7 cellular contexts compared by ENCODE assay signal in the genomic region with DNA sequence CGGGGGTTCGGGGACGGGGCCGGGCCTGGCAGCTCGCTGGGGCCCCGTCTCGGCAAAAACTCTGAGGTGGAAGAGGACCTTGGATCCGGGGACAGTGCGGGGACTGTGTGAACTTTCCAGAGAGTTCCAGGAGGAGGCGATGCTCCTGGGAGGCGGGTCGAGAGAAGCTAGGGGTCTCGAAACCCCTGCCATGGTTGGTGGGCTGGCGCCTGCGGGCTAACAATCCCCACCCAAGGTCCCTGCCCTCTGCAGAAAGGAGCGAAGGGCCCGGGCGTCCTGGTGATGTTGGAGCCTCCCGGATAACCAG. TPM values are rescaled to one million over a fixed set of nuclear protein-coding genes. Genes with fewer than 3 reads are reported as not detected.
DNase-seq lines count a peak whose midpoint lies in the region; ATAC-seq and TF ChIP-seq lines count a peak whose summit lies in the region.

No MANE protein-coding gene starts in this region.

- H3K79me2 ChIP-seq in GM23338 (replicated peaks; ENCODE audit: insufficient read depth), result no peaks in the 10 kb centered on the region

- peaks cover 21% of the 10 kb centered on the region for H3K27me3 Mint-ChIP-seq in GM23338 (ENCODE audit: insufficient read depth, low read depth, poor library complexity)
- no peaks in the 10 kb centered on the region for H3K27me3 Mint-ChIP-seq in activated T-helper 17 cell treated with anti-CD3 and anti-CD28 coated beads, Interleukin-2, amount 50 U/mL, for 72 hours

- WGBS in spleen, 5 donors, result 19 to 33% (median 25%) methylated on average over 8 to 19 of the region's 19 CpGs

- no peaks in the 10 kb centered on the region for H3K9me3 Mint-ChIP-seq in GM23338
- no peaks in the 10 kb centered on the region for H3K9me3 Mint-ChIP-seq in activated T-helper 17 cell treated with anti-CD3 and anti-CD28 coated beads, Interleukin-2, amount 50 U/mL, for 72 hours

- peaks cover 18% of the 10 kb centered on the region for H3K4me1 Mint-ChIP-seq in GM23338
- peaks cover 33% of the 10 kb centered on the region for H3K4me1 Mint-ChIP-seq in activated T-helper 17 cell treated with anti-CD3 and anti-CD28 coated beads, Interleukin-2, amount 50 U/mL, for 72 hours

- H3K36me3 ChIP-seq in GM23338 (ENCODE audit: insufficient read depth), result peaks cover 7% of the 10 kb centered on the region
- peaks cover 4% of the 10 kb centered on the region for H3K36me3 ChIP-seq in iPS-15b (ENCODE audit: control insufficient read depth, insufficient read depth, low read length)
- H3K36me3 ChIP-seq in spleen, result peaks cover 0 to 18% (median 8%) of the 10 kb centered on the region in 6 donors

- intact Hi-C loops in spleen (cut with DNase I; ENCODE audit: low total_unique reads), result no loop called here

- H3K36me3 Mint-ChIP-seq in GM23338 (ENCODE audit: low read depth), result peaks cover 10% of the 10 kb centered on the region
- peaks cover 23% of the 10 kb centered on the region for H3K36me3 Mint-ChIP-seq in activated T-helper 17 cell treated with anti-CD3 and anti-CD28 coated beads, Interleukin-2, amount 50 U/mL, for 72 hours (ENCODE audit: low read depth)

- ATAC-seq in GM23338, result no peak; the same call in 1 of the 3 replicates
- ATAC-seq in activated T-helper 17 cell treated with anti-CD3 and anti-CD28 coated beads, Interleukin-2, amount 50 U/mL, for 72 hours (replicated peaks), result no peak
- ATAC-seq in activated CD4-positive, CD25-positive, alpha-beta regulatory T cell treated with anti-CD3 and anti-CD28 coated beads, Interleukin-2, amount 50 U/mL, for 24 hours, result no peak

- TF ChIP-seq CTCF in GM23338 (conservative IDR thresholded peaks at IDR 0.05; ENCODE audit: low read depth in 2 of 2) (peak; percentile 14 to 25; a peak in 3 of 4 replicates), spleen (IDR thresholded peaks at IDR 0.05 in 8 of 11, conservative IDR thresholded peaks at IDR 0.05 in 3 of 11) (no peak)

- H4K20me1 ChIP-seq in GM23338 (replicated peaks; ENCODE audit: insufficient read depth), result no peaks in the 10 kb centered on the region; the same call in 1 of the 2 replicates

- peak overlapping the region; percentile 64 for H3K4me3 ChIP-seq in GM23338
- H3K4me3 ChIP-seq in iPS-15b (ENCODE audit: low read depth, low read length), result peak overlapping the region; percentile 72
- H3K4me3 ChIP-seq in spleen, result peak overlapping the region in 5 of 8 donors; percentile 10 to 58 (median 19)

- peak overlapping the region; percentile 56; the same call in 2 of the 3 replicates for H3K4me3 Mint-ChIP-seq in GM23338
- peak overlapping the region; percentile 84 for H3K4me3 Mint-ChIP-seq in activated T-helper 17 cell treated with anti-CD3 and anti-CD28 coated beads, Interleukin-2, amount 50 U/mL, for 72 hours

- H3K9ac ChIP-seq in iPS-15b (ENCODE audit: low read depth, low read length), result no peak overlapping the region

- no peak overlapping the region for H3K27ac Mint-ChIP-seq in GM23338
- H3K27ac Mint-ChIP-seq in activated T-helper 17 cell treated with anti-CD3 and anti-CD28 coated beads, Interleukin-2, amount 50 U/mL, for 72 hours, result peak overlapping the region; percentile 56

- DNase-seq in GM23338 (ENCODE audit: low spot score) (no peak), spleen (no peak), GM19238 (ENCODE audit: insufficient read length, low spot score) (no peak), hypothalamus (lab: John Stamatoyannopoulos, UW) (no peak)

- no peaks in the 10 kb centered on the region for H3K9me2 ChIP-seq in GM23338 (ENCODE audit: insufficient read depth)

- peaks cover 18% of the 10 kb centered on the region for H3F3A ChIP-seq in GM23338 (replicated peaks; ENCODE audit: low read depth)

- H3K9me3 ChIP-seq in iPS-15b (ENCODE audit: control insufficient read depth, insufficient read depth, low read length), result no peaks in the 10 kb centered on the region
- H3K9me3 ChIP-seq in spleen, result no peaks in the 10 kb centered on the region

- TF ChIP-seq POLR2A in spleen (IDR thresholded peaks at IDR 0.05), result no peak

- H2AFZ ChIP-seq in GM23338, result peak overlapping the region; percentile 90

- H3K27me3 ChIP-seq in GM23338 (ENCODE audit: insufficient read depth) (no peaks in the 10 kb centered on the region), iPS-15b (ENCODE audit: control insufficient read depth, insufficient read depth, low read length) (peaks cover 26% of the 10 kb centered on the region), spleen (replicated peaks in 1 of 7) (peaks cover 0 to 13% (median 0%) of the 10 kb centered on the region in 7 donors)

- peaks cover 13% of the 10 kb centered on the region for H3K4me1 ChIP-seq in GM23338 (ENCODE audit: insufficient read depth)
- peaks cover 7% of the 10 kb centered on the region for H3K4me1 ChIP-seq in iPS-15b (ENCODE audit: control insufficient read depth, insufficient read depth, low read length)
- peaks cover 22 to 67% (median 38%) of the 10 kb centered on the region in 6 donors for H3K4me1 ChIP-seq in spleen

- peak overlapping the region; percentile 94 for H3K4me2 ChIP-seq in GM23338

- H3K27ac ChIP-seq in GM23338 (ENCODE audit: low read depth), result no peak overlapping the region
- H3K27ac ChIP-seq in spleen, result peak overlapping the region in 1 of 8 donors; percentile 18

TF ChIP-seq in GM23338, 12 proteins besides CTCF, POLR2A, EP300 and RAD21 (continues in another document):
- TF ChIP-seq ZNF114 (CRISPR knock-in tag; IDR thresholded peaks at IDR 0.05), result no peak
- TF ChIP-seq JUNB (IDR thresholded peaks at IDR 0.05; ENCODE audit: unreplicated experiment), result no peak
- TF ChIP-seq CREB1 (CRISPR knock-in tag; IDR thresholded peaks at IDR 0.05; ENCODE audit: low read depth), result no peak
- TF ChIP-seq STAT1 (IDR thresholded peaks at IDR 0.05; ENCODE audit: unreplicated experiment), result no peak
- TF ChIP-seq NANOG (IDR thresholded peaks at IDR 0.05; ENCODE audit: borderline replicate concordance), result no peak
- TF ChIP-seq EZH2phosphoT487 (IDR thresholded peaks at IDR 0.05; ENCODE audit: unreplicated experiment), result no peak
- TF ChIP-seq ZNF331 (CRISPR knock-in tag; IDR thresholded peaks at IDR 0.05; ENCODE audit: low read depth), result no peak
- TF ChIP-seq, protein P1, sequence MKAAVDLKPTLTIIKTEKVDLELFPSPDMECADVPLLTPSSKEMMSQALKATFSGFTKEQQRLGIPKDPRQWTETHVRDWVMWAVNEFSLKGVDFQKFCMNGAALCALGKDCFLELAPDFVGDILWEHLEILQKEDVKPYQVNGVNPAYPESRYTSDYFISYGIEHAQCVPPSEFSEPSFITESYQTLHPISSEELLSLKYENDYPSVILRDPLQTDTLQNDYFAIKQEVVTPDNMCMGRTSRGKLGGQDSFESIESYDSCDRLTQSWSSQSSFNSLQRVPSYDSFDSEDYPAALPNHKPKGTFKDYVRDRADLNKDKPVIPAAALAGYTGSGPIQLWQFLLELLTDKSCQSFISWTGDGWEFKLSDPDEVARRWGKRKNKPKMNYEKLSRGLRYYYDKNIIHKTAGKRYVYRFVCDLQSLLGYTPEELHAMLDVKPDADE (IDR thresholded peaks at IDR 0.05), result no peak
- no peak for TF ChIP-seq EZH2 (IDR thresholded peaks at IDR 0.05; ENCODE audit: low read depth, unreplicated experiment)
- no peak for TF ChIP-seq POLR2AphosphoS5 (IDR thresholded peaks at IDR 0.05; ENCODE audit: low read depth)

RNA-seq across cellular contexts. Expression of a gene that starts 4.7 kb away (rescaled TPM):
- 62.2 and 72.5 TPM in 2 replicates for total RNA-seq in GM23338 (2014; rRNA removed; shearing (Covaris generic))
- polyA plus RNA-seq in GM23338 (2016; fragmentation: Nextera tagmentation; extraction: Ambion mirVana), result 19.5 and 21.7 TPM in 2 replicates
- total RNA-seq in activated T-helper 17 cell treated with anti-CD3 and anti-CD28 coated beads, Interleukin-2, amount 50 U/mL, for 72 hours, result 100 to 1,000 TPM; 197 to 265 TPM
- 100 to 1,000 TPM; 168 to 301 (median 263) TPM for total RNA-seq in spleen
- polyA plus RNA-seq in spleen, result 100 to 1,000 TPM; 119 to 270 (median 192) TPM

RNA-seq across cellular contexts. Expression of a gene that starts 27.5 kb away (rescaled TPM):
- total RNA-seq in GM23338 (2014; rRNA removed; shearing (Covaris generic)), result 15.7 and 30.8 TPM in 2 replicates
- 19.5 and 20.3 TPM in 2 replicates for polyA plus RNA-seq in GM23338 (2016; fragmentation: Nextera tagmentation; extraction: Ambion mirVana)
- 100 to 1,000 TPM; 102 to 137 TPM for total RNA-seq in activated T-helper 17 cell treated with anti-CD3 and anti-CD28 coated beads, Interleukin-2, amount 50 U/mL, for 72 hours
- 100 to 1,000 TPM in 5 of 7 donors, 10 to 100 TPM in 2; 67.3 to 151 (median 124) TPM for total RNA-seq in spleen
- polyA plus RNA-seq in spleen, result 100 to 1,000 TPM in 2 of 3 donors, 10 to 100 TPM in 1; 65.2 to 138 (median 129) TPM

RNA-seq across cellular contexts. Expression of a gene that starts 41.7 kb away (rescaled TPM):
- total RNA-seq in GM23338 (2014; rRNA removed; shearing (Covaris generic)), result 40.0 and 45.8 TPM in 2 replicates
- polyA plus RNA-seq in GM23338 (2016; fragmentation: Nextera tagmentation; extraction: Ambion mirVana) (17.8 and 25.1 TPM in 2 replicates), spleen (10 to 100 TPM in 1 of 3 donors, 1 to 10 TPM in 2; 4.3 to 11.1 (median 5.9) TPM)
- total RNA-seq in activated T-helper 17 cell treated with anti-CD3 and anti-CD28 coated beads, Interleukin-2, amount 50 U/mL, for 72 hours, result 10 to 100 TPM; 15.8 to 22.0 TPM
- total RNA-seq in spleen, result 10 to 100 TPM; 14.6 to 31.8 (median 22.9) TPM

Comparison
In these comparisons a context has a peak if more than half of its experiments do, and no peak if none do; other contexts are left out.
1. H3K4me3 ChIP-seq: peak in every context shown above with its lines; median percentile 72 in iPS-15b; 64 in GM23338; 19 in spleen.
2. CTCF ChIP-seq: peak in GM23338 (2 of 2); none in spleen (0 of 11).